16 cellular contexts compared by ENCODE assay signal in genomic region chr1:30374400-30375070, GRCh38.
DNase-seq lines count a peak whose midpoint lies in the region; ATAC-seq and TF ChIP-seq lines count a peak whose summit lies in the region.
"Had no signal": no experiment of that assay in that cellular context is flagged by ENCODE, and none has a peak within 500 bp of the region (broad histone marks: within the 10 kb centered on the region; RNA-seq: fewer than 3 reads in every experiment).

No MANE protein-coding gene starts in this region.

- H3K4me3 Mint-ChIP-seq in T-helper 17 cell (no peak overlapping the region), GM23338 (no peak overlapping the region)

- ATAC-seq in RWPE2 (ENCODE audit: low read depth) (no peak), T-helper 17 cell (no peak), GM23338 (no peak)

- no peaks in the 10 kb centered on the region for H3K79me2 ChIP-seq in GM23338 (replicated peaks; ENCODE audit: insufficient read depth)

- no peaks in the 10 kb centered on the region for H3F3A ChIP-seq in GM23338 (replicated peaks; ENCODE audit: low read depth)

- H3K36me3 ChIP-seq in RWPE2 (ENCODE audit: low read depth): no peaks in the 10 kb centered on the region
- H3K36me3 ChIP-seq in GM23338 (ENCODE audit: insufficient read depth): no peaks in the 10 kb centered on the region

- H3K9me3 ChIP-seq in RWPE2 (ENCODE audit: severe bottlenecking): no peaks in the 10 kb centered on the region
- no peaks in the 10 kb centered on the region for H3K9me3 ChIP-seq in T-helper 17 cell (ENCODE audit: control insufficient read depth, low read length, poor library complexity, severe bottlenecking)
- H3K9me3 ChIP-seq: Caco-2 had no signal

- H3K27ac Mint-ChIP-seq in T-helper 17 cell (peak overlapping the region; percentile 24), GM23338 (no peak overlapping the region)

- H3K4me1 ChIP-seq in RWPE2 (ENCODE audit: insufficient read depth, poor library complexity, severe bottlenecking) (peaks cover 3% of the 10 kb centered on the region), GM23338 (ENCODE audit: insufficient read depth) (no peaks in the 10 kb centered on the region)
- H3K4me1 ChIP-seq: Caco-2 had no signal

- DNase-seq in RWPE2 (ENCODE audit: low spot score) (peak; percentile 27), T-helper 17 cell (no peak), islet precursor cell (peak; percentile 23), posterior vena cava (ENCODE audit: low spot score) (peak; percentile 68), NCI-H1436 (lab: John Stamatoyannopoulos, UW) (no peak), GM23338 (ENCODE audit: low spot score) (no peak)
- no peak for DNase-seq in stimulated activated naive CD4-positive, alpha-beta T cell (lab: John Stamatoyannopoulos, UW)
- DNase-seq: Caco-2, DMS79, GM23248, KBM-7, NCI-H1417 treated with DMSO at 0.1 percent for 48 hours, NCI-H2029 treated with DMSO at 0.1 percent for 48 hours, NCI-H748 treated with DMSO at 0.1 percent for 48 hours, OCI-M1, SIG-M5 had no signal

- intact Hi-C loops in posterior vena cava (cut with DNase I): loop anchor here in 1 of 2 donors (5.0 to 10.0 kb wide), 2 partner anchors 330 to 1132 kb away; no protein-coding TSS in a partner anchor

- H3K27ac ChIP-seq in RWPE2 (ENCODE audit: poor library complexity, severe bottlenecking) (no peak overlapping the region), GM23338 (ENCODE audit: low read depth) (no peak overlapping the region)
- H3K27ac ChIP-seq: GM23248 had no signal

- H3K27me3 Mint-ChIP-seq in T-helper 17 cell (peaks cover 55% of the 10 kb centered on the region), GM23338 (ENCODE audit: insufficient read depth, low read depth, poor library complexity) (no peaks in the 10 kb centered on the region)

- H3K4me3 ChIP-seq in RWPE2 (ENCODE audit: severe bottlenecking): no peak overlapping the region
- H3K4me3 ChIP-seq in GM23338: no peak overlapping the region
- H3K4me3 ChIP-seq: GM23248 had no signal

- TF ChIP-seq CTCF in RWPE2 (IDR thresholded peaks at IDR 0.05; ENCODE audit: poor library complexity, severe bottlenecking) (no peak), GM23338 (conservative IDR thresholded peaks at IDR 0.05; ENCODE audit: low read depth in 2 of 2) (no peak)

- H2AFZ ChIP-seq in GM23338: no peak overlapping the region
- H2AFZ ChIP-seq: GM23248 had no signal

- H3K27me3 ChIP-seq in RWPE2 (ENCODE audit: insufficient read depth, poor library complexity, severe bottlenecking): no peaks in the 10 kb centered on the region
- no peaks in the 10 kb centered on the region for H3K27me3 ChIP-seq in GM23338 (ENCODE audit: insufficient read depth)

- H3K36me3 Mint-ChIP-seq in T-helper 17 cell (ENCODE audit: low read depth) (peaks cover 3% of the 10 kb centered on the region), GM23338 (ENCODE audit: low read depth) (no peaks in the 10 kb centered on the region)

- H3K4me1 Mint-ChIP-seq in T-helper 17 cell (peaks cover 2% of the 10 kb centered on the region), GM23338 (peaks cover 3% of the 10 kb centered on the region; the same call in 2 of the 3 replicates)

- H3K4me2 ChIP-seq in GM23338: no peak overlapping the region

- H3K9me3 Mint-ChIP-seq in GM23338: no peaks in the 10 kb centered on the region

- no peaks in the 10 kb centered on the region for H4K20me1 ChIP-seq in GM23338 (replicated peaks; ENCODE audit: insufficient read depth)

- H3K9me2 ChIP-seq in GM23338 (ENCODE audit: insufficient read depth): no peaks in the 10 kb centered on the region

TF ChIP-seq in GM23338, 12 proteins besides CTCF, POLR2A, EP300 and RAD21 (continues in another document):
- TF ChIP-seq ETS1 (IDR thresholded peaks at IDR 0.05) (no peak), POLR2AphosphoS5 (IDR thresholded peaks at IDR 0.05; ENCODE audit: low read depth) (no peak), NANOG (IDR thresholded peaks at IDR 0.05; ENCODE audit: borderline replicate concordance) (no peak), EZH2phosphoT487 (IDR thresholded peaks at IDR 0.05; ENCODE audit: unreplicated experiment) (no peak), EZH2 (IDR thresholded peaks at IDR 0.05; ENCODE audit: low read depth, unreplicated experiment) (no peak), STAT1 (IDR thresholded peaks at IDR 0.05; ENCODE audit: unreplicated experiment) (no peak), ZNF114 (CRISPR knock-in tag; IDR thresholded peaks at IDR 0.05) (no peak), ZNF462 (CRISPR knock-in tag; IDR thresholded peaks at IDR 0.05) (no peak), CREB1 (CRISPR knock-in tag; IDR thresholded peaks at IDR 0.05; ENCODE audit: low read depth) (no peak), ZNF331 (CRISPR knock-in tag; IDR thresholded peaks at IDR 0.05; ENCODE audit: low read depth) (no peak)

Comparison
In these comparisons a context has a peak if more than half of its experiments do, and no peak if none do; other contexts are left out.
1. DNase-seq: peak in RWPE2 (single experiment), islet precursor cell (single experiment) and posterior vena cava (single experiment); none in T-helper 17 cell (0 of 3), stimulated activated naive CD4-positive, alpha-beta T cell (0 of 6), NCI-H1436 (single experiment) and GM23338 (single experiment).